In the genomic region with DNA sequence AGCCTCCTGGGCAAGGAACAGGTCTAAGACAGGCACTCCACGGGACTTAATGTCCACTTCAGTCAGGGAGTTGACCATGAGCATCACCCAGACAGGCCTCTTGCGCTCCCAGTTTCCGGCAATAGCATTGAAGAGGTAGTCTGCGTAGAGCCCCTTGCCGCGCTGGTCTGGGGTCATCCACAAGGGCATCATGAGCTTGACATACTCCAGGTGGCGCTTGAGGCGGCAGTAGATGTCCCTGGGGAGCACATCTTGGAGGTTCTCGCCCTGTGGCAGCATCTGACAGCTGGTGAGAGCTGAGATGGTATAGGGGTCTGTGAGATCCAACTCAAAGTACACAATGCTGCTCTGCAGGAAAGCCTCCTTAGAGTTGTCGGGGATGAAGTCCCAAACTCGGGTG, we compare ENCODE assay signal across 13 cellular contexts. TPM values are rescaled to one million over a fixed set of nuclear protein-coding genes. Genes with fewer than 3 reads are reported as not detected.
DNase-seq lines count a peak whose midpoint lies in the region; ATAC-seq lines count a peak whose summit lies in the region.
"Had no signal": no experiment of that assay in that cellular context is flagged by ENCODE, and none has a peak within 500 bp of the region (broad histone marks: within the 10 kb centered on the region; RNA-seq: fewer than 3 reads in every experiment).

No MANE protein-coding gene starts in this region.

- no peaks in the 10 kb centered on the region for H3K4me1 ChIP-seq in right cardiac atrium (ENCODE audit: control insufficient read depth, insufficient read depth, low read length)
- H3K4me1 ChIP-seq: esophagus muscularis mucosa, psoas muscle had no signal

- peaks cover 22% of the 10 kb centered on the region for H3K36me3 Mint-ChIP-seq in activated naive CD4-positive, alpha-beta T cell treated with anti-CD3 and anti-CD28 coated beads, Interleukin-2, amount 50 U/mL, for 24 hours
- H3K36me3 Mint-ChIP-seq in activated naive CD4-positive, alpha-beta T cell treated with anti-CD3 and anti-CD28 coated beads, Interleukin-2, amount 50 U/mL, for 72 hours: peaks cover 22 to 56% of the 10 kb centered on the region in 2 donors

- H3K27ac ChIP-seq in right cardiac atrium (ENCODE audit: low read length): no peak overlapping the region
- H3K27ac ChIP-seq: esophagus muscularis mucosa, psoas muscle had no signal

- no peak overlapping the region for H3K4me3 ChIP-seq in right cardiac atrium (ENCODE audit: low read length)
- H3K4me3 ChIP-seq: esophagus muscularis mucosa, psoas muscle had no signal

- no peaks in the 10 kb centered on the region for H3K9me3 ChIP-seq in right cardiac atrium (ENCODE audit: control insufficient read depth, low read length)
- H3K9me3 ChIP-seq: esophagus muscularis mucosa, psoas muscle had no signal

- ATAC-seq in HG03103 (IDR thresholded peaks at IDR 0.05; ENCODE audit: low read depth, unreplicated experiment) (peak; percentile 55), right cardiac atrium (no peak)
- ATAC-seq in activated naive CD4-positive, alpha-beta T cell treated with anti-CD3 and anti-CD28 coated beads, Interleukin-2, amount 50 U/mL, for 72 hours: no peak
- ATAC-seq in stimulated activated naive CD8-positive, alpha-beta T cell treated with anti-CD3 and anti-CD28 coated beads, Interleukin-15, Interleukin-2, amounts not matched to agents 100 U/mL and 50 U/mL, for 24 hours: no peak
- ATAC-seq: psoas muscle; Right ventricle myocardium inferior; stimulated activated naive CD8-positive, alpha-beta T cell treated with anti-CD3 and anti-CD28 coated beads, Interleukin-15, amount 100 ng/mL, for 72 hours had no signal

- peak overlapping the region; percentile 62 for H3K4me3 Mint-ChIP-seq in activated naive CD4-positive, alpha-beta T cell treated with anti-CD3 and anti-CD28 coated beads, Interleukin-2, amount 50 U/mL, for 24 hours

- H3K4me1 Mint-ChIP-seq in activated naive CD4-positive, alpha-beta T cell treated with anti-CD3 and anti-CD28 coated beads, Interleukin-2, amount 50 U/mL, for 24 hours: peaks cover 90% of the 10 kb centered on the region

- H3K27me3 ChIP-seq in right cardiac atrium (ENCODE audit: control insufficient read depth, insufficient read depth): no peaks in the 10 kb centered on the region

- H3K27ac Mint-ChIP-seq in activated naive CD4-positive, alpha-beta T cell treated with anti-CD3 and anti-CD28 coated beads, Interleukin-2, amount 50 U/mL, for 24 hours: peak overlapping the region; percentile 84
- peak overlapping the region; percentile 5 to 11 for H3K27ac Mint-ChIP-seq in activated naive CD4-positive, alpha-beta T cell treated with anti-CD3 and anti-CD28 coated beads, Interleukin-2, amount 50 U/mL, for 72 hours
- H3K27ac Mint-ChIP-seq: stimulated activated naive CD8-positive, alpha-beta T cell treated with anti-CD3 and anti-CD28 coated beads, Interleukin-15, amount 100 ng/mL, for 72 hours had no signal

- DNase-seq in activated naive CD4-positive, alpha-beta T cell (lab: John Stamatoyannopoulos, UW): no peak
- peak in 1 of 2 donors; percentile 53 for DNase-seq in activated naive CD4-positive, alpha-beta T cell treated with anti-CD3 and anti-CD28 coated beads, Interleukin-2, amount 50 U/mL, for 72 hours (ENCODE audit: low spot score in 2 of 2)
- peak; percentile 5 for DNase-seq in stimulated activated naive CD8-positive, alpha-beta T cell treated with anti-CD3 and anti-CD28 coated beads, Interleukin-15, Interleukin-2, amounts not matched to agents 100 U/mL and 50 U/mL, for 24 hours
- DNase-seq in occipital lobe (lab: John Stamatoyannopoulos, UW) (no peak), iPS-NIHi11 (ENCODE audit: low spot score) (no peak), right cardiac atrium (no peak)
- DNase-seq: AML-193, psoas muscle had no signal

- intact Hi-C loops in right cardiac atrium (cut with DNase I): no loop called here

- WGBS in right cardiac atrium: 85% methylated on average over 11 of the region's 11 CpGs

- no peaks in the 10 kb centered on the region for H3K9me3 Mint-ChIP-seq in activated naive CD4-positive, alpha-beta T cell treated with anti-CD3 and anti-CD28 coated beads, Interleukin-2, amount 50 U/mL, for 24 hours
- H3K9me3 Mint-ChIP-seq in activated naive CD4-positive, alpha-beta T cell treated with anti-CD3 and anti-CD28 coated beads, Interleukin-2, amount 50 U/mL, for 72 hours: peaks cover 3 to 13% of the 10 kb centered on the region in 2 donors
- H3K9me3 Mint-ChIP-seq: stimulated activated naive CD8-positive, alpha-beta T cell treated with anti-CD3 and anti-CD28 coated beads, Interleukin-15, amount 100 ng/mL, for 72 hours had no signal

- no peaks in the 10 kb centered on the region for H3K27me3 Mint-ChIP-seq in activated naive CD4-positive, alpha-beta T cell treated with anti-CD3 and anti-CD28 coated beads, Interleukin-2, amount 50 U/mL, for 24 hours
- H3K27me3 Mint-ChIP-seq: stimulated activated naive CD8-positive, alpha-beta T cell treated with anti-CD3 and anti-CD28 coated beads, Interleukin-15, amount 100 ng/mL, for 72 hours had no signal

RNA-seq across cellular contexts. Expression of a gene that starts 10.6 kb away (rescaled TPM):
- 10 to 100 TPM; 53.6 to 59.9 TPM for total RNA-seq in activated naive CD4-positive, alpha-beta T cell treated with anti-CD3 and anti-CD28 coated beads, Interleukin-2, amount 50 U/mL, for 72 hours
- 1.1 TPM for total RNA-seq in occipital lobe
- 1 to 10 TPM in 1 of 4 donors, under 1 TPM in 3; 0.29 to 1.3 (median 0.71) TPM for total RNA-seq in right cardiac atrium
- 0.50 TPM for polyA plus RNA-seq in right cardiac atrium

RNA-seq across cellular contexts. Expression of a gene that starts 35.1 kb away (rescaled TPM):
- total RNA-seq in activated naive CD4-positive, alpha-beta T cell treated with anti-CD3 and anti-CD28 coated beads, Interleukin-2, amount 50 U/mL, for 72 hours: 1,000 to 10,000 TPM; 1,249 to 2,802 TPM
- total RNA-seq in occipital lobe (2,498 TPM), right cardiac atrium (100 to 1,000 TPM; 341 to 630 (median 483) TPM)
- polyA plus RNA-seq in right cardiac atrium: 805 TPM

Comparison
In these comparisons a context has a peak if more than half of its experiments do, and no peak if none do; other contexts are left out.
1. RNA of a gene that starts 10.6 kb away (total RNA-seq): 53.6 to 59.9 TPM in activated naive CD4-positive, alpha-beta T cell treated with anti-CD3 and anti-CD28 coated beads, Interleukin-2, amount 50 U/mL, for 72 hours; 1.1 TPM in occipital lobe (single experiment) and 0.29 to 1.3 TPM in right cardiac atrium; every median in the first group is over 10 times any median in the second.